In genomic region chr17:53264730-53265129, GRCh38 we compare ENCODE assay signal across 32 cellular contexts.
DNase-seq lines count a peak whose midpoint lies in the region; ATAC-seq, FAIRE-seq and TF ChIP-seq lines count a peak whose summit lies in the region.
"Had no signal": no experiment of that assay in that cellular context is flagged by ENCODE, and none has a peak within 500 bp of the region (broad histone marks: within the 10 kb centered on the region; RNA-seq: fewer than 3 reads in every experiment).

No MANE protein-coding gene starts in this region.

- H2BK15ac ChIP-seq in mesenchymal stem cell (ENCODE audit: low read depth, poor library complexity, severe bottlenecking), result no peak overlapping the region

- H3K9ac ChIP-seq in SK-N-SH (no peak overlapping the region), mesenchymal stem cell (ENCODE audit: low read length) (no peak overlapping the region)
- H3K9ac ChIP-seq: BLaER1; BLaER1 treated with 17β-estradiol and CSF1 and Interleukin-3, amounts not matched to agents 10 nM and 100 nM had no signal

- no peak overlapping the region for H3K23ac ChIP-seq in mesenchymal stem cell (ENCODE audit: low read length in 2 of 2)

- no peak for TF ChIP-seq RAD21 in A549 (conservative IDR thresholded peaks at IDR 0.05 in 1 of 2, IDR thresholded peaks at IDR 0.05 in 1 of 2)
- no peak for TF ChIP-seq RAD21 in SK-N-SH (IDR thresholded peaks at IDR 0.05; ENCODE audit: low read length)

- no peak overlapping the region for H4K91ac ChIP-seq in mesenchymal stem cell (ENCODE audit: low read length)

- no peak overlapping the region for H3K18ac ChIP-seq in mesenchymal stem cell (ENCODE audit: low read depth in 1 of 2, low read length in 2 of 2)

- DNase-seq in A549 (ENCODE audit: low read depth in 1 of 2, low spot score in 1 of 2) (no peak), SK-N-SH (peak; percentile 11), NCI-H526 treated with DMSO at 0.1 percent for 48 hours (lab: John Stamatoyannopoulos, UW) (no peak), NCI-H82 treated with DMSO at 0.1 percent for 48 hours (lab: John Stamatoyannopoulos, UW; ENCODE audit: unreplicated experiment) (no peak), mesenchymal stem cell (no peak)
- DNase-seq: 8988T; ACHN; AML-193; BE2C; C1 segment of cervical spinal cord; Caco-2; Calu3; CD4-positive, alpha-beta memory T cell; CD4-positive, alpha-beta T cell; CD4-positive, CD25-positive, alpha-beta regulatory T cell; CD8-positive, alpha-beta memory T cell; CD8-positive, alpha-beta T cell; COR-L47; DMS 273 treated with DMSO at 0.1 percent for 48 hours; DMS153; DMS53; DMS79; DMS79 treated with DMSO at 0.1 percent for 48 hours; DND-41; EL had no signal

- H3F3A ChIP-seq in SK-N-SH (replicated peaks; ENCODE audit: insufficient read depth), result no peaks in the 10 kb centered on the region

- H3K79me2 ChIP-seq in SK-N-SH (ENCODE audit: insufficient read depth), result no peaks in the 10 kb centered on the region

- FAIRE-seq in A549 (lab: Jason Lieb, UNC), result peak; percentile 89
- FAIRE-seq: A204.1, D721Med had no signal

- 0% methylated on average over 1 of the region's 1 CpG for WGBS in A549 (ENCODE audit: missing lambda C conversion rate)
- WGBS in SK-N-SH (ENCODE audit: low lambda C conversion rate), result 22% methylated on average over 1 of the region's 1 CpG
- no CpG with 5 or more reads among the region's 1 CpG for WGBS in mesenchymal stem cell

- H4K8ac ChIP-seq in mesenchymal stem cell (ENCODE audit: low read length), result no peak overlapping the region

- no peaks in the 10 kb centered on the region for H3K9me2 ChIP-seq in SK-N-SH

- no peak overlapping the region for H3K4me2 ChIP-seq in A549
- H3K4me2 ChIP-seq in SK-N-SH, result no peak overlapping the region
- no peak overlapping the region for H3K4me2 ChIP-seq in mesenchymal stem cell (ENCODE audit: low read length, poor library complexity, severe bottlenecking)
- H3K4me2 ChIP-seq: BLaER1; BLaER1 treated with 17β-estradiol and CSF1 and Interleukin-3, amounts not matched to agents 10 nM and 100 nM had no signal

- H3K27ac ChIP-seq in A549 (no peak overlapping the region), SK-N-SH (ENCODE audit: low read depth in 2 of 2, low read length in 1 of 2) (peak overlapping the region in 1 of 2 experiments; percentile 43; a peak in 1 of 4 replicates), mesenchymal stem cell (ENCODE audit: low read length, poor library complexity, severe bottlenecking) (no peak overlapping the region)
- H3K27ac ChIP-seq: 22Rv1; BLaER1; BLaER1 treated with 17β-estradiol and CSF1 and Interleukin-3, amounts not matched to agents 10 nM and 100 nM; C4-2B had no signal

- no peak overlapping the region for H2BK5ac ChIP-seq in mesenchymal stem cell (ENCODE audit: low read depth, low read length, poor library complexity, severe bottlenecking)

- H3K9me3 ChIP-seq in A549, result no peaks in the 10 kb centered on the region
- H3K9me3 ChIP-seq in SK-N-SH, result 0 out of 2 replicates have a peak, but pooled peaks cover 5% of the 10 kb centered on the region
- no peaks in the 10 kb centered on the region for H3K9me3 ChIP-seq in mesenchymal stem cell (ENCODE audit: control insufficient read depth, low read length)
- H3K9me3 ChIP-seq: BE2C; BLaER1; BLaER1 treated with 17β-estradiol and CSF1 and Interleukin-3, amounts not matched to agents 10 nM and 100 nM had no signal

- no peaks in the 10 kb centered on the region for H3K27me3 ChIP-seq in SK-N-SH (ENCODE audit: insufficient read depth)
- H3K27me3 ChIP-seq in mesenchymal stem cell (ENCODE audit: control insufficient read depth in 1 of 2, insufficient read depth in 1 of 2, low read length in 2 of 2), result no peaks in the 10 kb centered on the region
- H3K27me3 ChIP-seq: BE2C; BLaER1; BLaER1 treated with 17β-estradiol and CSF1 and Interleukin-3, amounts not matched to agents 10 nM and 100 nM had no signal

- H2AFZ ChIP-seq in SK-N-SH (ENCODE audit: low read depth) (no peak overlapping the region), mesenchymal stem cell (ENCODE audit: low read depth, low read length) (no peak overlapping the region)

- POLR2A ChIA-PET in A549 (lab: Yijun Ruan, JAX), result no interaction called here
- POLR2A ChIA-PET in SK-N-SH (lab: Yijun Ruan, JAX), result no interaction called here

- TF ChIP-seq EP300 in A549 (IDR thresholded peaks at IDR 0.05) (no peak), SK-N-SH (IDR thresholded peaks at IDR 0.05; ENCODE audit: borderline replicate concordance in 1 of 2, low read depth in 1 of 2, low read length in 1 of 2) (0 out of 4 replicates have a peak, but pooled peaks of 1 of the 2 experiments have one; percentile 56)

- H2BK120ac ChIP-seq in mesenchymal stem cell (ENCODE audit: low read depth, low read length), result no peak overlapping the region

- no peak for TF ChIP-seq POLR2A in A549 (IDR thresholded peaks at IDR 0.05; ENCODE audit: low read length)

- no peak overlapping the region for H2BK12ac ChIP-seq in mesenchymal stem cell (ENCODE audit: low read length in 2 of 2)

- H3K14ac ChIP-seq in mesenchymal stem cell (ENCODE audit: low read length in 2 of 2), result no peak overlapping the region

- no peak for ATAC-seq in A549
- no peak for ATAC-seq in SK-N-SH treated with all-trans-retinoic acid at 6 μM for 48 hours
- ATAC-seq: CD8-positive, alpha-beta T cell had no signal

- H3K4me3 ChIP-seq in A549 (no peak overlapping the region), SK-N-SH (ENCODE audit: low read depth in 2 of 2, low read length in 1 of 2) (no peak overlapping the region), mesenchymal stem cell (ENCODE audit: insufficient read depth in 1 of 2, low read depth in 1 of 2, low read length in 2 of 2) (no peak overlapping the region)
- H3K4me3 ChIP-seq: BLaER1; BLaER1 treated with 17β-estradiol and CSF1 and Interleukin-3, amounts not matched to agents 10 nM and 100 nM had no signal

- H3K4me1 ChIP-seq in A549, result no peaks in the 10 kb centered on the region
- H3K4me1 ChIP-seq in SK-N-SH (ENCODE audit: control insufficient read depth in 1 of 2, insufficient read depth in 2 of 2, low read depth in 1 of 2, low read length in 1 of 2), result no peaks in the 10 kb centered on the region; a peak in 1 of 4 replicates
- H3K4me1 ChIP-seq in mesenchymal stem cell (ENCODE audit: control insufficient read depth, insufficient read depth, low read depth, low read length), result no peaks in the 10 kb centered on the region
- H3K4me1 ChIP-seq: BLaER1; BLaER1 treated with 17β-estradiol and CSF1 and Interleukin-3, amounts not matched to agents 10 nM and 100 nM; Caco-2 had no signal

- H3K79me1 ChIP-seq in mesenchymal stem cell (replicated peaks; ENCODE audit: low read length, poor library complexity, severe bottlenecking), result no peaks in the 10 kb centered on the region

- no peak overlapping the region for H2AK5ac ChIP-seq in mesenchymal stem cell (ENCODE audit: low read length, severe bottlenecking)

- TF ChIP-seq CTCF in A549 (IDR thresholded peaks at IDR 0.05), result no peak
- no peak for TF ChIP-seq CTCF in SK-N-SH (IDR thresholded peaks at IDR 0.05)

- H3K36me3 ChIP-seq in SK-N-SH (replicated peaks in 1 of 2; ENCODE audit: control insufficient read depth in 1 of 2, insufficient read depth in 2 of 2, low read length in 1 of 2), result no peaks in the 10 kb centered on the region
- no peaks in the 10 kb centered on the region for H3K36me3 ChIP-seq in mesenchymal stem cell (ENCODE audit: control insufficient read depth in 1 of 2, insufficient read depth in 2 of 2, low read depth in 1 of 2, low read length in 2 of 2)
- H3K36me3 ChIP-seq: BE2C; BLaER1; BLaER1 treated with 17β-estradiol and CSF1 and Interleukin-3, amounts not matched to agents 10 nM and 100 nM had no signal

- no peaks in the 10 kb centered on the region for H4K20me1 ChIP-seq in SK-N-SH (ENCODE audit: insufficient read depth)
- H4K20me1 ChIP-seq: BLaER1; BLaER1 treated with 17β-estradiol and CSF1 and Interleukin-3, amounts not matched to agents 10 nM and 100 nM had no signal

- no peak overlapping the region for H3K4ac ChIP-seq in mesenchymal stem cell (ENCODE audit: low read depth in 1 of 2, low read length in 2 of 2)

- CTCF ChIA-PET in A549 (lab: Yijun Ruan, JAX) (no interaction called here), SK-N-SH (lab: Yijun Ruan, JAX) (no interaction called here)

TF ChIP-seq in A549, 52 proteins besides CTCF, POLR2A, EP300 and RAD21:
- TF ChIP-seq EHMT2 (IDR thresholded peaks at IDR 0.05; ENCODE audit: low read depth), result no peak
- no peak for TF ChIP-seq FOSB (CRISPR knock-in tag; IDR thresholded peaks at IDR 0.05)
- no peak for TF ChIP-seq KDM5A (IDR thresholded peaks at IDR 0.05)
- no peak for TF ChIP-seq TFCP2L1 (CRISPR knock-in tag; IDR thresholded peaks at IDR 0.05)
- TF ChIP-seq MAZ (IDR thresholded peaks at IDR 0.05; ENCODE audit: borderline replicate concordance, low read depth, low read length), result no peak
- TF ChIP-seq HOXB5 (CRISPR knock-in tag; IDR thresholded peaks at IDR 0.05), result no peak

TF ChIP-seq in SK-N-SH, 30 proteins besides CTCF, POLR2A, EP300 and RAD21:
- TF ChIP-seq MXI1 (IDR thresholded peaks at IDR 0.05; ENCODE audit: low read depth, low read length) (no peak), RCOR1 (IDR thresholded peaks at IDR 0.05; ENCODE audit: low read length) (peak; percentile 85), CHD2 (IDR thresholded peaks at IDR 0.05; ENCODE audit: low read length, partially characterized antibody) (peak; percentile 61), GATA2 (CRISPR knock-in tag; IDR thresholded peaks at IDR 0.05) (peak; percentile 20; the same call in 1 of the 2 replicates)

TF ChIP-seq in SK-N-SH treated with all-trans-retinoic acid at 6 μM for 48 hours, 23 proteins besides CTCF, POLR2A, EP300 and RAD21:
- no peak for TF ChIP-seq ISL1 (CRISPR knock-in tag; IDR thresholded peaks at IDR 0.05)
- TF ChIP-seq TCF4 (CRISPR knock-in tag; IDR thresholded peaks at IDR 0.05; ENCODE audit: borderline replicate concordance), result peak; percentile 83

Comparison
In these comparisons a context has a peak if more than half of its experiments do, and no peak if none do; other contexts are left out.
1. Of the 12 proteins assayed by ChIP-seq in both A549 and SK-N-SH: peak only in A549: none; only in SK-N-SH: CHD2 and RCOR1; in both: none; in neither: 9; mixed calls (peak in some experiments, not most) for 1.